11 cellular contexts compared by ENCODE assay signal in the genomic region with DNA sequence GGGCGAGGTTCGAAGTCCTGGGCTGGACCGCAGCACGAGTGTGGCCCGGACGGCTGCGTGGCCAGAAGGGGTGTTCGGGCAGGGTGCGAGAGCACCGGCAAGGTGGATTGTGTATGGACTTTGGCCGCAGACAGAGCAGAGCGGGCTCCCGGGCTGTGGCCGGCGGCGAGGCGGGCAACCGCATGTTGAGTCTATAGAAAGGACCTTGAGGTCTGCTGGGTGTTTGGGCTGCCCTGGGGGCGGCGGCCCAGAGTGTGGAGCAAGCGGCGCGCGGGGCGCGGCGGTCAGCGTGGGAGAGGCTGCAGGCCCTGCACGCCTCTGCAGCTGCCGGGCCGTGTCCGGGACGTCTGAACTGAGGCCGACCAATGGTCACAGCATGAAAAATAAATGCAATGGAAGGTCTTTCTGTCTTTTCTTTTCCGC. TPM values are rescaled to one million over a fixed set of nuclear protein-coding genes. Genes with fewer than 3 reads are reported as not detected.
DNase-seq lines count a peak whose midpoint lies in the region; ATAC-seq and TF ChIP-seq lines count a peak whose summit lies in the region.
"Had no signal": no experiment of that assay in that cellular context is flagged by ENCODE, and none has a peak within 500 bp of the region (broad histone marks: within the 10 kb centered on the region; RNA-seq: fewer than 3 reads in every experiment).

No MANE protein-coding gene starts in this region.

- peaks cover 74% of the 10 kb centered on the region for H3K27me3 Mint-ChIP-seq in IgD-negative memory B cell
- peaks cover 75 to 88% of the 10 kb centered on the region in 2 donors for H3K27me3 Mint-ChIP-seq in natural killer cell treated with Interleukin-12 subunit alpha and Interleukin-12 subunit beta and Interleukin-15 and Interleukin-18, amount 100 ng/mL, for 72 hours

- H3K27ac ChIP-seq in coronary artery = no peak overlapping the region

- POLR2A ChIA-PET in AG04449 (lab: Yijun Ruan, JAX) = interaction anchor here (0.6 to 3.8 kb wide), 4 partner anchors 9 to 228 kb away, joined by 3 to 20 read pairs (median 4); partner anchors contain the start of genes HOXC10 and HOXC8

- H3K4me1 Mint-ChIP-seq in IgD-negative memory B cell = peaks cover 12 to 27% (median 22%) of the 10 kb centered on the region in 3 donors
- peaks cover 35 to 45% of the 10 kb centered on the region in 2 donors for H3K4me1 Mint-ChIP-seq in natural killer cell treated with Interleukin-12 subunit alpha and Interleukin-12 subunit beta and Interleukin-15 and Interleukin-18, amount 100 ng/mL, for 72 hours (ENCODE audit: low read depth in 2 of 2)

- peaks cover 1% of the 10 kb centered on the region for H3K36me3 Mint-ChIP-seq in IgD-negative memory B cell
- H3K36me3 Mint-ChIP-seq in natural killer cell treated with Interleukin-12 subunit alpha and Interleukin-12 subunit beta and Interleukin-15 and Interleukin-18, amount 100 ng/mL, for 72 hours = no peaks in the 10 kb centered on the region
- H3K36me3 Mint-ChIP-seq in activated naive CD4-positive, alpha-beta T cell treated with anti-CD3 and anti-CD28 coated beads, Interleukin-2, amount 50 U/mL, for 72 hours = peaks cover 0 to 18% of the 10 kb centered on the region in 2 donors

- H3K9me3 Mint-ChIP-seq in IgD-negative memory B cell = peaks cover 0 to 10% (median 0%) of the 10 kb centered on the region in 3 donors
- H3K9me3 Mint-ChIP-seq in natural killer cell treated with Interleukin-12 subunit alpha and Interleukin-12 subunit beta and Interleukin-15 and Interleukin-18, amount 100 ng/mL, for 72 hours = no peaks in the 10 kb centered on the region
- no peaks in the 10 kb centered on the region for H3K9me3 Mint-ChIP-seq in activated naive CD4-positive, alpha-beta T cell treated with anti-CD3 and anti-CD28 coated beads, Interleukin-2, amount 50 U/mL, for 72 hours

- peak overlapping the region; percentile 10 to 95 (median 60) for H3K4me3 Mint-ChIP-seq in IgD-negative memory B cell
- H3K4me3 Mint-ChIP-seq in natural killer cell treated with Interleukin-12 subunit alpha and Interleukin-12 subunit beta and Interleukin-15 and Interleukin-18, amount 100 ng/mL, for 72 hours = peak overlapping the region; percentile 57

- CTCF ChIA-PET in AG04449 (lab: Yijun Ruan, JAX) = interaction anchor here (1.3 to 20.0 kb wide), 10 partner anchors 8 to 220 kb away, joined by 4 to 756 read pairs (median 42); partner anchors contain the start of genes HOXC10 and HOXC8

- no peak for DNase-seq in AG04449 (ENCODE audit: low read depth, low spot score)
- no peak for DNase-seq in coronary artery (ENCODE audit: low spot score)
- no peak for DNase-seq in natural killer cell treated with Interleukin-12 subunit alpha and Interleukin-12 subunit beta and Interleukin-15 and Interleukin-18, amount 100 ng/mL, for 72 hours (ENCODE audit: low spot score)
- DNase-seq in activated gamma-delta T cell treated with Interleukin-2 at 50 U/mL for 16 hours = no peak
- DNase-seq in SHP77 (lab: John Stamatoyannopoulos, UW) = no peak
- no peak for DNase-seq in activated naive CD4-positive, alpha-beta T cell treated with anti-CD3 and anti-CD28 coated beads, Interleukin-2, amount 50 U/mL, for 72 hours (ENCODE audit: low spot score in 2 of 2)
- DNase-seq: activated CD4-positive, alpha-beta T cell treated with anti-CD3 and anti-CD28 coated beads, Interleukin-2, amount 50 U/mL, for 4 hours; caudate nucleus; NCI-H1436 had no signal

- no peak for ATAC-seq in natural killer cell treated with Interleukin-12 subunit alpha and Interleukin-12 subunit beta and Interleukin-15 and Interleukin-18, amount 100 ng/mL, for 72 hours
- ATAC-seq in GM19455 (IDR thresholded peaks at IDR 0.05; ENCODE audit: unreplicated experiment) = no peak
- ATAC-seq in activated naive CD4-positive, alpha-beta T cell treated with anti-CD3 and anti-CD28 coated beads, Interleukin-2, amount 50 U/mL, for 72 hours = no peak

- TF ChIP-seq CTCF in AG04449 (IDR thresholded peaks at IDR 0.05; ENCODE audit: insufficient read depth, low read length, missing control alignments) = no peak
- no peak for TF ChIP-seq CTCF in coronary artery (IDR thresholded peaks at IDR 0.05)

- H3K4me3 ChIP-seq in AG04449 (ENCODE audit: low read depth, low read length) = peak overlapping the region; percentile 96
- H3K4me3 ChIP-seq in coronary artery = peak overlapping the region; percentile 70

- H3K27ac Mint-ChIP-seq in IgD-negative memory B cell = peak overlapping the region; percentile 81 to 96 (median 91)
- peak overlapping the region in 1 of 2 donors; percentile 60 for H3K27ac Mint-ChIP-seq in natural killer cell treated with Interleukin-12 subunit alpha and Interleukin-12 subunit beta and Interleukin-15 and Interleukin-18, amount 100 ng/mL, for 72 hours
- H3K27ac Mint-ChIP-seq in activated naive CD4-positive, alpha-beta T cell treated with anti-CD3 and anti-CD28 coated beads, Interleukin-2, amount 50 U/mL, for 72 hours = no peak overlapping the region

RNA-seq across cellular contexts. Expression of gene HOXC9, which starts 5.7 kb away (rescaled TPM):
- polyA plus RNA-seq in IgD-negative memory B cell = not detected
- total RNA-seq in natural killer cell treated with Interleukin-12 subunit alpha and Interleukin-12 subunit beta and Interleukin-15 and Interleukin-18, amount 100 ng/mL, for 72 hours = not detected
- not detected for total RNA-seq in activated naive CD4-positive, alpha-beta T cell treated with anti-CD3 and anti-CD28 coated beads, Interleukin-2, amount 50 U/mL, for 72 hours

RNA-seq across cellular contexts. Expression of gene HOXC10, which starts 9.3 kb away (rescaled TPM):
- polyA plus RNA-seq in IgD-negative memory B cell = not detected
- not detected for total RNA-seq in natural killer cell treated with Interleukin-12 subunit alpha and Interleukin-12 subunit beta and Interleukin-15 and Interleukin-18, amount 100 ng/mL, for 72 hours
- not detected for total RNA-seq in activated naive CD4-positive, alpha-beta T cell treated with anti-CD3 and anti-CD28 coated beads, Interleukin-2, amount 50 U/mL, for 72 hours

RNA-seq across cellular contexts. Expression of gene HOXC8, which starts 14.5 kb away (rescaled TPM):
- polyA plus RNA-seq in IgD-negative memory B cell = not detected
- total RNA-seq in natural killer cell treated with Interleukin-12 subunit alpha and Interleukin-12 subunit beta and Interleukin-15 and Interleukin-18, amount 100 ng/mL, for 72 hours = not detected
- total RNA-seq in activated naive CD4-positive, alpha-beta T cell treated with anti-CD3 and anti-CD28 coated beads, Interleukin-2, amount 50 U/mL, for 72 hours = not detected

RNA-seq across cellular contexts. Expression of gene HOTAIR, which starts 19.5 kb away (rescaled TPM):
- polyA plus RNA-seq in IgD-negative memory B cell = not detected
- total RNA-seq in natural killer cell treated with Interleukin-12 subunit alpha and Interleukin-12 subunit beta and Interleukin-15 and Interleukin-18, amount 100 ng/mL, for 72 hours = not detected
- not detected for total RNA-seq in activated naive CD4-positive, alpha-beta T cell treated with anti-CD3 and anti-CD28 coated beads, Interleukin-2, amount 50 U/mL, for 72 hours

RNA-seq across cellular contexts. Expression of gene HOXC11, which starts 21.4 kb away (rescaled TPM):
- not detected for polyA plus RNA-seq in IgD-negative memory B cell
- total RNA-seq in natural killer cell treated with Interleukin-12 subunit alpha and Interleukin-12 subunit beta and Interleukin-15 and Interleukin-18, amount 100 ng/mL, for 72 hours = not detected
- not detected for total RNA-seq in activated naive CD4-positive, alpha-beta T cell treated with anti-CD3 and anti-CD28 coated beads, Interleukin-2, amount 50 U/mL, for 72 hours

Comparison
In these comparisons a context has a peak if more than half of its experiments do, and no peak if none do; other contexts are left out.
1. H3K27ac Mint-ChIP-seq: peak in IgD-negative memory B cell (3 of 3); none in activated naive CD4-positive, alpha-beta T cell treated with anti-CD3 and anti-CD28 coated beads, Interleukin-2, amount 50 U/mL, for 72 hours (0 of 2).